Comparison of ENCODE assay signal across 29 cellular contexts in the genomic region with DNA sequence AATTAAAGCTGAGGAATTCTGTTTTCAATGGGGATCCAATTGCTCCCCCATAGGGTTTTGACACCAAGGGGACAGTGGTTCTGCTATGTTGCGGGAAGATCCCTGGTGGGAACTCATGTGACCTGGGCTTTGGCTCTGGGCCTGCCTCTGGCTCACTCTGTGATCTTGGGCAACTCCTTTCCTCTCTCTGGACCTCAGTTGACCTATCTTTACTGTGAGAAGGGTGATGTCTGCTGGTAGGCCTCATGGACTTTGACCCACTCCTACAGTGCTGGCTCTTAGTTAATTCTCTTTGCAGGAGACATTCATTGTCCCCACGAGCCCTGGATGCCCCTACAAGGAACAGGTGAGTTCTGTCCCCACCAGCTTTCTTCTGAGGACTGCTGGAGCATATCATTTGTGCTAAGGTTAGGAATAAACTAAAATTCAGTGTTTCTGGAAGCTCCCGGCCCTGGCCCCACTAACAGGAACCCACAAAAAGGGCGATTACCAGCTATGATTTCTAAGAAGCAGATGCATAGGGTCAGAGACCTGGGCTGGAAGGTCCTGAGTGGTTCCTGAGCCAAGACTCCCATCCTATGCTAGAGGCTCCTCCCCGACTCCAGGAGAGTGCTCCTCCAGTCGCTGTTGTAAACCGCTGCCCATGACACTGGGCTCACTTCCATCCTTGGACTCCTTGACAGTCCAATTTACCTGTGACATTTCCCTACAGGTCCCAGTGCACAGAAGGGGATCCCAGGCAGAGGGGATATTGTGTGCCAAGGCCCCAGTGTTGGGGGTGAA.
"Had no signal": no experiment of that assay in that cellular context is flagged by ENCODE, and none has a peak within 500 bp of the region (broad histone marks: within the 10 kb centered on the region; RNA-seq: fewer than 3 reads in every experiment).

No MANE protein-coding gene starts in this region.

- H3K27me3 ChIP-seq: ascending aorta, pancreas, right atrium auricular region had no signal

- H3K36me3 Mint-ChIP-seq: activated CD8-positive, alpha-beta memory T cell treated with anti-CD3 and anti-CD28 coated beads, Interleukin-2, amount 10 ng/mL, durations not matched to agents 7 days and 5 days; activated naive CD8-positive, alpha-beta T cell had no signal

- H3K36me3 ChIP-seq: ascending aorta, brain microvascular endothelial cell, heart right ventricle, left lung, lower lobe of right lung, pancreas, right atrium auricular region, spleen, thoracic aorta had no signal

- H3K9me3 Mint-ChIP-seq: activated T-helper 2 cell treated with anti-CD3 and anti-CD28 coated beads, Interferon-gamma antibody, Interleukin-2, Interleukin-4, amounts not matched to agents 10 μg/mL and 5 μg/mL and 100 μg/mL, durations not matched to agents 14 hours and 24 hours and 36 hours had no signal

- ATAC-seq: activated CD4-positive, alpha-beta T cell treated with anti-CD3 and anti-CD28 coated beads for 36 hours; activated CD8-positive, alpha-beta memory T cell treated with anti-CD3 and anti-CD28 coated beads, Interleukin-2, amount 10 ng/mL, durations not matched to agents 7 days and 5 days; activated CD8-positive, alpha-beta T cell treated with anti-CD3 and anti-CD28 coated beads, Interleukin-2, amount 10 ng/mL, durations not matched to agents 7 days and 5 days; esophagus mucosa; foreskin keratinocyte; heart right ventricle; left lung; lower lobe of right lung; mucosa of descending colon; pancreas; psoas muscle; stimulated activated naive CD8-positive, alpha-beta T cell treated with anti-CD3 and anti-CD28 coated beads, Interleukin-15, Interleukin-2, amounts not matched to agents 100 U/mL and 50 U/mL, for 24 hours; T-helper 17 cell had no signal

- H3K27ac Mint-ChIP-seq: activated CD4-positive, alpha-beta T cell treated with anti-CD3 and anti-CD28 coated beads for 36 hours; activated CD8-positive, alpha-beta memory T cell treated with anti-CD3 and anti-CD28 coated beads, Interleukin-2, amount 10 ng/mL, durations not matched to agents 7 days and 5 days; activated CD8-positive, alpha-beta T cell treated with anti-CD3 and anti-CD28 coated beads, Interleukin-2, amount 10 ng/mL, durations not matched to agents 7 days and 5 days; activated naive CD8-positive, alpha-beta T cell; activated T-helper 2 cell treated with anti-CD3 and anti-CD28 coated beads, Interferon-gamma antibody, Interleukin-2, Interleukin-4, amounts not matched to agents 10 μg/mL and 5 μg/mL and 100 μg/mL, durations not matched to agents 14 hours and 24 hours and 36 hours; endodermal cell; T-helper 17 cell had no signal

- DNase-seq: activated CD4-positive, alpha-beta T cell treated with anti-CD3 and anti-CD28 coated beads for 36 hours; activated CD4-positive, CD25-positive, alpha-beta regulatory T cell; activated CD8-positive, alpha-beta memory T cell treated with anti-CD3 and anti-CD28 coated beads, Interleukin-2, amount 10 ng/mL, durations not matched to agents 7 days and 5 days; activated CD8-positive, alpha-beta T cell treated with anti-CD3 and anti-CD28 coated beads, Interleukin-2, amount 10 ng/mL, durations not matched to agents 7 days and 5 days; activated naive CD4-positive, alpha-beta T cell treated with Interleukin-2 at 50 U/mL for 16 hours; activated T-cell treated with anti-CD3 and anti-CD28 coated beads, Interleukin-2, amount 50 U/mL, for 48 hours; brain microvascular endothelial cell; caudate nucleus; endodermal cell; foreskin keratinocyte; heart right ventricle; left lung; lower lobe of right lung; mesendoderm; mucosa of descending colon; nucleus accumbens; pancreas; psoas muscle; spleen; stimulated activated CD4-positive, alpha-beta T cell treated with anti-CD3 and anti-CD28 coated beads, Interleukin-2, amount 100 ng/mL, for 48 hours; stimulated activated naive CD8-positive, alpha-beta T cell treated with anti-CD3 and anti-CD28 coated beads, Interleukin-15, Interleukin-2, amounts not matched to agents 100 U/mL and 50 U/mL, for 24 hours; T-helper 17 cell; trophoblast cell had no signal

- H3K27ac ChIP-seq: ascending aorta, brain microvascular endothelial cell, foreskin keratinocyte, heart right ventricle, left lung, lower lobe of right lung, pancreas, psoas muscle, right atrium auricular region, spleen, thoracic aorta had no signal

- H3K4me1 ChIP-seq: ascending aorta, foreskin keratinocyte, left lung, lower lobe of right lung, pancreas, psoas muscle had no signal

- H3K4me3 Mint-ChIP-seq: activated CD4-positive, alpha-beta T cell treated with anti-CD3 and anti-CD28 coated beads for 36 hours; activated CD8-positive, alpha-beta memory T cell treated with anti-CD3 and anti-CD28 coated beads, Interleukin-2, amount 10 ng/mL, durations not matched to agents 7 days and 5 days; activated CD8-positive, alpha-beta T cell treated with anti-CD3 and anti-CD28 coated beads, Interleukin-2, amount 10 ng/mL, durations not matched to agents 7 days and 5 days; activated naive CD8-positive, alpha-beta T cell; endodermal cell; T-helper 17 cell had no signal

- H3K9me3 ChIP-seq: ascending aorta, left lung, lower lobe of right lung, mucosa of descending colon, pancreas, psoas muscle, spleen, thoracic aorta had no signal

- H3K4me1 Mint-ChIP-seq: activated CD4-positive, alpha-beta T cell treated with anti-CD3 and anti-CD28 coated beads for 36 hours; activated CD8-positive, alpha-beta memory T cell treated with anti-CD3 and anti-CD28 coated beads, Interleukin-2, amount 10 ng/mL, durations not matched to agents 7 days and 5 days had no signal

- H3K4me3 ChIP-seq: ascending aorta, heart right ventricle, left lung, lower lobe of right lung, mucosa of descending colon, pancreas, psoas muscle, right atrium auricular region, spleen, thoracic aorta had no signal
